Comparison of ENCODE assay signal across 16 cellular contexts in the genomic region with DNA sequence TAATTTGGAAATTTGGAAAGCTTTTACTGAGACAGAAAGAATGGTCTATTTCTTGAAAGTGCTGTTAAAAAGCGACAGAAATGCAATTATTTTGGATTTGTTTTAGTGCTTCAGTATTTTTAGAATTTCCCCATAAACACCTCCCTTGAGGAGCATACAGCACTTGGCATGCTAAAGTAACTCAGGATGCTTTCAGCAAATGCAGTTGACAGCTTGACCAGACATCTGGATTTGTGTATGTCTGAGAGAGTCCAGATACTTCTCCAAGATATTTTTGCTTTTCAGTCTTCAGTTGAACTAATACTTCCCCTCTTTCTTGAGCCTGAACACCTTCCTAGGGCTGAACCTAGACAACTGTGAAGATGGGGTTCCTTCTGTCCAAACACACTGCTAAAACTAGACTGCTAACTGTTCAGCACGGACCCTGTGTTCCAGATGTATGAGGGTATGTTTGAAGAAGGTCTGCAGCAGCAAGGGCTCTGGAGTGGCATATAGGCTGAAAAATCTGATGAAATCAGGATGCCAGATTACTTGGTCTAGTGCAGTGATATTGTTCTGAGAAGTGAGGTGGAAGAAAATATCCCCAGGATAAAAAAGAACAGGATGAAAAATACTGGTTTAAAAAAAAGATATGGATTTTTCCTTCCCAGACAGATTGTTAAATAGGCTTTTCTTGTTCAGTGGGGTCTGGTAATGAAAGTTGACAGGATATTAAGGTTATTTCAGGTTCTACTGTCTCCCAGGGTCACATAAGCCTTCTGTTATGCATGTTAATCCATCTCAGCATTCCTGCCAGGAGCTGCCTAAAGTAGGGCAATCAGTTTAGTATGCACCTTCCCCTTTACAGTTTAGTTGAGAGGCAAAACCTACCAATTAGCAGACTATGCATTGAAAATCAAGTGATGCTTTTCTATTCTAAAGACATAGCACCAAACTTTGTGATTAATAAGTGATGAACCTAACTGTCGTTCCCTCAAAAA.
DNase-seq lines count a peak whose midpoint lies in the region; ATAC-seq lines count a peak whose summit lies in the region.
"Had no signal": no experiment of that assay in that cellular context is flagged by ENCODE, and none has a peak within 500 bp of the region (broad histone marks: within the 10 kb centered on the region; RNA-seq: fewer than 3 reads in every experiment).

No MANE protein-coding gene starts in this region.

- no peak overlapping the region for H3K9ac ChIP-seq in GM23248

- H3K79me2 ChIP-seq in GM23248 (ENCODE audit: insufficient read depth) = no peaks in the 10 kb centered on the region

- no peaks in the 10 kb centered on the region for H3K9me2 ChIP-seq in GM23248 (ENCODE audit: insufficient read depth)

- no peak overlapping the region for H3K4me3 ChIP-seq in GM23248
- H3K4me3 ChIP-seq: vagina had no signal

- H3K4me2 ChIP-seq in GM23248 (ENCODE audit: unreplicated experiment) = no peak overlapping the region

- H3K27me3 ChIP-seq in GM23248 (replicated peaks; ENCODE audit: insufficient read depth) = no peaks in the 10 kb centered on the region
- H3K27me3 ChIP-seq: vagina had no signal

- in situ Hi-C loops in GM23248 (cut with MboI) = no loop called here

- H2AFZ ChIP-seq in GM23248 = peak overlapping the region; percentile 75

- no peaks in the 10 kb centered on the region for H4K20me1 ChIP-seq in GM23248 (ENCODE audit: insufficient read depth)

- no peaks in the 10 kb centered on the region for H3K9me3 ChIP-seq in GM23248 (ENCODE audit: low read depth)
- H3K9me3 ChIP-seq: vagina had no signal

- WGBS in GM23248 (ENCODE audit: low coverage in 1 of 2, low lambda C conversion rate in 2 of 2, missing lambda C conversion rate in 2 of 2), 2 experiments = 49 to 55% methylated on average over 3 of the region's 3 CpGs

- ATAC-seq in esophagus mucosa = peak; percentile 44
- ATAC-seq: left lobe of liver; naive thymus-derived CD8-positive, alpha-beta T cell had no signal

- H3F3A ChIP-seq in GM23248 (ENCODE audit: insufficient read depth) = no peaks in the 10 kb centered on the region

- DNase-seq in GM23248 = no peak
- DNase-seq in OCI-M1 (lab: John Stamatoyannopoulos, UW) = peak; percentile 15
- peak; percentile 55 for DNase-seq in putamen (ENCODE audit: low spot score)
- DNase-seq in activated CD4-positive, alpha-beta T cell treated with anti-CD3 and anti-CD28 coated beads for 1 hour = no peak
- DNase-seq in HT-29 (ENCODE audit: low spot score) = no peak
- DNase-seq in hippocampal formation (lab: John Stamatoyannopoulos, UW) = no peak
- DNase-seq: activated gamma-delta T cell; CD4-positive, alpha-beta memory T cell; GF-D8; naive thymus-derived CD8-positive, alpha-beta T cell; NCI-H524 treated with DMSO at 0.1 percent for 48 hours; SIG-M5; stimulated activated naive CD4-positive, alpha-beta T cell had no signal

- H3K36me3 ChIP-seq in GM23248 (ENCODE audit: low read depth) = no peaks in the 10 kb centered on the region
- H3K36me3 ChIP-seq: vagina had no signal

- H3K27ac ChIP-seq in GM23248 = no peak overlapping the region
- H3K27ac ChIP-seq: vagina had no signal

- H3K4me1 ChIP-seq in GM23248 (ENCODE audit: insufficient read depth) = peaks cover 8% of the 10 kb centered on the region

Comparison
In these comparisons a context has a peak if more than half of its experiments do, and no peak if none do; other contexts are left out.
1. DNase-seq: peak in OCI-M1 (single experiment) and putamen (single experiment); none in GM23248 (single experiment), activated CD4-positive, alpha-beta T cell treated with anti-CD3 and anti-CD28 coated beads for 1 hour (single experiment), HT-29 (single experiment) and hippocampal formation (0 of 2).